ENCODE assay signal across 27 cellular contexts in genomic region chr17:80766290-80766689, GRCh38.
DNase-seq lines count a peak whose midpoint lies in the region; ATAC-seq, FAIRE-seq and TF ChIP-seq lines count a peak whose summit lies in the region.
"Had no signal": no experiment of that assay in that cellular context is flagged by ENCODE, and none has a peak within 500 bp of the region (broad histone marks: within the 10 kb centered on the region; RNA-seq: fewer than 3 reads in every experiment).

No MANE protein-coding gene starts in this region.

- H3K4me2 ChIP-seq in HepG2 (ENCODE audit: low read depth, low read length): no peak overlapping the region
- H3K4me2 ChIP-seq: KMS-11, smooth muscle cell had no signal

- peaks cover 29% of the 10 kb centered on the region for H3K36me3 Mint-ChIP-seq in stimulated activated naive CD8-positive, alpha-beta T cell treated with anti-CD3 and anti-CD28 coated beads, Interleukin-15, Interleukin-2, amounts not matched to agents 100 ng/mL and 50 ng/mL, for 24 hours (ENCODE audit: low read depth)
- peaks cover 12% of the 10 kb centered on the region for H3K36me3 Mint-ChIP-seq in activated CD4-positive, alpha-beta memory T cell treated with anti-CD3 and anti-CD28 coated beads for 36 hours
- H3K36me3 Mint-ChIP-seq in endodermal cell (ENCODE audit: low read depth): no peaks in the 10 kb centered on the region
- peaks cover 3% of the 10 kb centered on the region for H3K36me3 Mint-ChIP-seq in type B pancreatic cell

- H3K36me3 ChIP-seq in endodermal cell (ENCODE audit: control insufficient read depth, insufficient read depth, low read length) (no peaks in the 10 kb centered on the region), HepG2 (replicated peaks in 1 of 2; ENCODE audit: control insufficient read depth in 1 of 2, insufficient read depth in 2 of 2, low read length in 2 of 2) (peaks cover 13 to 46% of the 10 kb centered on the region in 2 experiments; a peak in 4 of 5 replicates)
- H3K36me3 ChIP-seq: brain microvascular endothelial cell, colonic mucosa, HAP-1, heart left ventricle, neutrophil, upper lobe of right lung had no signal

- POLR2A ChIA-PET in activated CD4-positive, alpha-beta memory T cell treated with anti-CD3 and anti-CD28 coated beads for 36 hours (lab: Charles Lee): interaction anchor here (0.8 kb wide), 1 partner anchor 15 kb away, joined by 3 read pairs; no protein-coding TSS in a partner anchor
- POLR2A ChIA-PET in HepG2 (lab: Yijun Ruan, JAX): no interaction called here

- no peak overlapping the region for H2AFZ ChIP-seq in HepG2 (ENCODE audit: low read length)

- CTCF ChIA-PET in activated CD4-positive, alpha-beta memory T cell treated with anti-CD3 and anti-CD28 coated beads for 36 hours (lab: Charles Lee): no interaction called here
- CTCF ChIA-PET in HepG2 (lab: Yijun Ruan, JAX; ENCODE audit: low intra/inter-chr PET ratio, low total read pairs): no interaction called here

- TF ChIP-seq CTCF in endodermal cell (conservative IDR thresholded peaks at IDR 0.05): no peak
- TF ChIP-seq CTCF in type B pancreatic cell (conservative IDR thresholded peaks at IDR 0.05): no peak
- no peak for TF ChIP-seq CTCF in HepG2 (CRISPR knock-in tag; IDR thresholded peaks at IDR 0.05)

- H3K9ac ChIP-seq in endodermal cell (ENCODE audit: extremely low read depth, low read length, poor library complexity, severe bottlenecking): no peak overlapping the region
- no peak overlapping the region for H3K9ac ChIP-seq in HepG2 (ENCODE audit: insufficient read depth, low read depth, low read length)
- H3K9ac ChIP-seq: KMS-11 had no signal

- H3K27ac ChIP-seq in endodermal cell (ENCODE audit: low read depth, low read length) (no peak overlapping the region), HepG2 (ENCODE audit: extremely low read length, insufficient read depth, low read length) (no peak overlapping the region)
- H3K27ac ChIP-seq: brain microvascular endothelial cell, colonic mucosa, KMS-11, left lung, neutrophil, upper lobe of right lung had no signal

- no peak for FAIRE-seq in GM12891 (lab: Jason Lieb, UNC)
- FAIRE-seq in HepG2 (lab: Jason Lieb, UNC): no peak

- WGBS in endodermal cell (ENCODE audit: insufficient coverage in 1 of 2, insufficient read length in 1 of 2), 2 experiments: 85 to 94% methylated on average over 2 of the region's 2 CpGs
- 90% methylated on average over 2 of the region's 2 CpGs for WGBS in HepG2 (ENCODE audit: low lambda C conversion rate)

- no peak overlapping the region for H3K4me3 ChIP-seq in endodermal cell (ENCODE audit: low read length)
- H3K4me3 ChIP-seq in HepG2 (replicated peaks in 1 of 3; ENCODE audit: insufficient read depth in 1 of 3, low read depth in 2 of 3, low read length in 3 of 3): no peak overlapping the region
- H3K4me3 ChIP-seq: colonic mucosa, HAP-1, heart left ventricle, left lung, mucosa of descending colon, smooth muscle cell, upper lobe of right lung had no signal

- no peaks in the 10 kb centered on the region for H3K79me2 ChIP-seq in HepG2 (ENCODE audit: insufficient read depth, low read length)

- TF ChIP-seq RAD21 in HepG2 (CRISPR knock-in tag; IDR thresholded peaks at IDR 0.05): no peak

- no TSS peak for BruUV-seq in HepG2 (replicated peaks; lab: Mats Ljungman, UMichigan)

- TF ChIP-seq POLR2A in GM12891 (IDR thresholded peaks at IDR 0.05; ENCODE audit: low read depth, low read length) (no peak), HepG2 (IDR thresholded peaks at IDR 0.05; ENCODE audit: insufficient read depth in 1 of 2, low read depth in 2 of 2, low read length in 2 of 2) (no peak)

- peak overlapping the region; percentile 43 for H3K4me3 Mint-ChIP-seq in stimulated activated naive CD8-positive, alpha-beta T cell treated with anti-CD3 and anti-CD28 coated beads, Interleukin-15, Interleukin-2, amounts not matched to agents 100 ng/mL and 50 ng/mL, for 24 hours
- no peak overlapping the region for H3K4me3 Mint-ChIP-seq in activated CD4-positive, alpha-beta memory T cell treated with anti-CD3 and anti-CD28 coated beads for 36 hours
- H3K4me3 Mint-ChIP-seq in endodermal cell (no peak overlapping the region), type B pancreatic cell (no peak overlapping the region)

- TF ChIP-seq EP300 in HepG2 (IDR thresholded peaks at IDR 0.05; ENCODE audit: low read depth in 2 of 2, low read length in 2 of 2): no peak
- no peak for TF ChIP-seq EP300 in HepG2 (CRISPR knock-in tag; IDR thresholded peaks at IDR 0.05; ENCODE audit: borderline replicate concordance)

- intact Hi-C loops in activated CD4-positive, alpha-beta memory T cell treated with anti-CD3 and anti-CD28 coated beads for 36 hours (cut with micrococcal nuclease): no loop called here
- intact Hi-C loops in HepG2 (cut with micrococcal nuclease; ENCODE audit: unreplicated experiment): no loop called here

- peak overlapping the region; percentile 45 for H3K27ac Mint-ChIP-seq in stimulated activated naive CD8-positive, alpha-beta T cell treated with anti-CD3 and anti-CD28 coated beads, Interleukin-15, Interleukin-2, amounts not matched to agents 100 ng/mL and 50 ng/mL, for 24 hours
- peak overlapping the region; percentile 21 for H3K27ac Mint-ChIP-seq in activated CD4-positive, alpha-beta memory T cell treated with anti-CD3 and anti-CD28 coated beads for 36 hours
- no peak overlapping the region for H3K27ac Mint-ChIP-seq in endodermal cell
- no peak overlapping the region for H3K27ac Mint-ChIP-seq in type B pancreatic cell

- H3K27me3 Mint-ChIP-seq in stimulated activated naive CD8-positive, alpha-beta T cell treated with anti-CD3 and anti-CD28 coated beads, Interleukin-15, Interleukin-2, amounts not matched to agents 100 ng/mL and 50 ng/mL, for 24 hours: no peaks in the 10 kb centered on the region
- H3K27me3 Mint-ChIP-seq in activated CD4-positive, alpha-beta memory T cell treated with anti-CD3 and anti-CD28 coated beads for 36 hours: no peaks in the 10 kb centered on the region
- no peaks in the 10 kb centered on the region for H3K27me3 Mint-ChIP-seq in endodermal cell (ENCODE audit: insufficient read depth)
- no peaks in the 10 kb centered on the region for H3K27me3 Mint-ChIP-seq in type B pancreatic cell
- H3K27me3 Mint-ChIP-seq: activated B cell treated with CpG ODN at 0.5 μM for 24 hours had no signal

- no peak for ATAC-seq in stimulated activated naive CD8-positive, alpha-beta T cell treated with anti-CD3 and anti-CD28 coated beads, Interleukin-15, Interleukin-2, amounts not matched to agents 100 U/mL and 50 U/mL, for 24 hours
- ATAC-seq in HepG2: no peak
- ATAC-seq in HG02759 (IDR thresholded peaks at IDR 0.05; ENCODE audit: unreplicated experiment): no peak
- ATAC-seq: heart left ventricle, left lung, mucosa of descending colon, PC-3, upper lobe of right lung had no signal

- H3K4me1 Mint-ChIP-seq in stimulated activated naive CD8-positive, alpha-beta T cell treated with anti-CD3 and anti-CD28 coated beads, Interleukin-15, Interleukin-2, amounts not matched to agents 100 ng/mL and 50 ng/mL, for 24 hours (ENCODE audit: low read depth): peaks cover 65% of the 10 kb centered on the region
- peaks cover 49% of the 10 kb centered on the region for H3K4me1 Mint-ChIP-seq in activated CD4-positive, alpha-beta memory T cell treated with anti-CD3 and anti-CD28 coated beads for 36 hours (ENCODE audit: low read depth)
- H3K4me1 Mint-ChIP-seq in endodermal cell (peaks cover 6% of the 10 kb centered on the region), type B pancreatic cell (ENCODE audit: unreplicated experiment) (peaks cover 11% of the 10 kb centered on the region)

- H3K27me3 ChIP-seq in endodermal cell (ENCODE audit: control insufficient read depth, insufficient read depth, low read length, poor library complexity, severe bottlenecking) (no peaks in the 10 kb centered on the region), HepG2 (ENCODE audit: control insufficient read depth in 1 of 2, insufficient read depth in 2 of 2, low read length in 2 of 2) (no peaks in the 10 kb centered on the region)
- H3K27me3 ChIP-seq: brain microvascular endothelial cell, colonic mucosa, heart left ventricle, left lung, neutrophil, upper lobe of right lung had no signal

- DNase-seq in stimulated activated naive CD8-positive, alpha-beta T cell treated with anti-CD3 and anti-CD28 coated beads, Interleukin-15, Interleukin-2, amounts not matched to agents 100 U/mL and 50 U/mL, for 24 hours: no peak
- DNase-seq in activated CD4-positive, alpha-beta memory T cell treated with anti-CD3 and anti-CD28 coated beads for 36 hours: no peak
- DNase-seq in endodermal cell: peak; percentile 43
- DNase-seq in type B pancreatic cell (ENCODE audit: extremely low spot score, unreplicated experiment): peak; percentile 3
- DNase-seq in GM12891 (ENCODE audit: insufficient read length, low spot score): no peak
- no peak for DNase-seq in HepG2 (ENCODE audit: low spot score)
- DNase-seq: activated B cell treated with CpG ODN at 0.5 μM for 24 hours; brain microvascular endothelial cell; colonic mucosa; COR-L47; DMS79 treated with DMSO at 0.1 percent for 48 hours; heart left ventricle; left lung; mucosa of descending colon; NCI-H187; NCI-H226; NCI-H82; PC-3; stimulated activated CD4-positive, alpha-beta T cell treated with anti-CD3 and anti-CD28 coated beads, Interleukin-4, amount 100 ng/mL, for 1 hour; T-helper 9 cell; upper lobe of right lung had no signal

- no peaks in the 10 kb centered on the region for H3K9me3 ChIP-seq in endodermal cell (ENCODE audit: control insufficient read depth, low read length)
- H3K9me3 ChIP-seq in HepG2 (ENCODE audit: low read length): no peaks in the 10 kb centered on the region
- H3K9me3 ChIP-seq: colonic mucosa, HAP-1, heart left ventricle, left lung, mucosa of descending colon, neutrophil, upper lobe of right lung had no signal

- H3K9me3 Mint-ChIP-seq in stimulated activated naive CD8-positive, alpha-beta T cell treated with anti-CD3 and anti-CD28 coated beads, Interleukin-15, Interleukin-2, amounts not matched to agents 100 ng/mL and 50 ng/mL, for 24 hours: no peaks in the 10 kb centered on the region
- no peaks in the 10 kb centered on the region for H3K9me3 Mint-ChIP-seq in activated CD4-positive, alpha-beta memory T cell treated with anti-CD3 and anti-CD28 coated beads for 36 hours
- H3K9me3 Mint-ChIP-seq in endodermal cell (no peaks in the 10 kb centered on the region), type B pancreatic cell (no peaks in the 10 kb centered on the region)
- H3K9me3 Mint-ChIP-seq: activated B cell treated with CpG ODN at 0.5 μM for 24 hours had no signal

- H3K4me1 ChIP-seq in endodermal cell (ENCODE audit: control insufficient read depth, insufficient read depth, low read length) (no peaks in the 10 kb centered on the region), HepG2 (ENCODE audit: insufficient read depth, low read length) (no peaks in the 10 kb centered on the region)
- H3K4me1 ChIP-seq: colonic mucosa, HAP-1, upper lobe of right lung had no signal

- no peaks in the 10 kb centered on the region for H4K20me1 ChIP-seq in HepG2 (ENCODE audit: insufficient read depth, low read length)

- in situ Hi-C loops in HepG2 (cut with HindIII; ENCODE audit: extremely low pct_ligation_motif_present, low pct_unique_long_range_greater_than_20kb): no loop called here

TF ChIP-seq in GM12891, 5 proteins besides CTCF, POLR2A, EP300 and RAD21 (continues in another document):
- TF ChIP-seq SPI1 (IDR thresholded peaks at IDR 0.05; ENCODE audit: low read depth, low read length): no peak

TF ChIP-seq in HepG2, 621 proteins besides CTCF, POLR2A, EP300 and RAD21 (continues in another document):
- no peak for TF ChIP-seq SOX13 (IDR thresholded peaks at IDR 0.05)
- TF ChIP-seq SOX13 (CRISPR knock-in tag; conservative IDR thresholded peaks at IDR 0.05 in 1 of 2, IDR thresholded peaks at IDR 0.05 in 1 of 2): no peak

Comparison
In these comparisons a context has a peak if more than half of its experiments do, and no peak if none do; other contexts are left out.
1. H3K27ac Mint-ChIP-seq: peak in stimulated activated naive CD8-positive, alpha-beta T cell treated with anti-CD3 and anti-CD28 coated beads, Interleukin-15, Interleukin-2, amounts not matched to agents 100 ng/mL and 50 ng/mL, for 24 hours (single experiment) and activated CD4-positive, alpha-beta memory T cell treated with anti-CD3 and anti-CD28 coated beads for 36 hours (single experiment); none in endodermal cell (single experiment) and type B pancreatic cell (single experiment).
2. DNase-seq: peak in endodermal cell (single experiment) and type B pancreatic cell (single experiment); none in stimulated activated naive CD8-positive, alpha-beta T cell treated with anti-CD3 and anti-CD28 coated beads, Interleukin-15, Interleukin-2, amounts not matched to agents 100 U/mL and 50 U/mL, for 24 hours (single experiment), activated CD4-positive, alpha-beta memory T cell treated with anti-CD3 and anti-CD28 coated beads for 36 hours (single experiment), GM12891 (single experiment) and HepG2 (single experiment).